In the genomic region with DNA sequence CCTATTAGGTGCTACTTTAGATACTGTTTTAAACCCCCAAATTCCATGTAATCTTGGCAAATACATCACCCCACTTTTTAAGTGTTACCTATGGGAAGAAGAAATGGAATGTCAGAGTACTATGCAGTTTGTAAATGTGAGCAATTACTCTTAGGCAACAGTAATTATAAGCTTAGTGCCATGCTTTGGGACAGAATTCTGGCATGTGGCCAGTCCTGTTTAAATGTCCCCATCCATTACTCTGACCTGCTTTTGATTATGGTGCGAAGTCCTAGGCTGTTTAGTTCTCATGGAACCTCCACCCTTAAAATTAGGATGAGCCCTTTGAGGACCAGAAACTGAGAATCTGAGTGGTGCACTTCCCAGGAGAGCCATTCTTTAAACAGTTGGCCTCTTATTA, we compare ENCODE assay signal across 1 cellular context.
TF ChIP-seq lines count a peak whose summit lies in the region.

No MANE protein-coding gene starts in this region.

TF ChIP-seq in HEK293, 187 proteins besides CTCF, POLR2A, EP300 and RAD21 (continued from another document):
- TF ChIP-seq, protein P1, sequence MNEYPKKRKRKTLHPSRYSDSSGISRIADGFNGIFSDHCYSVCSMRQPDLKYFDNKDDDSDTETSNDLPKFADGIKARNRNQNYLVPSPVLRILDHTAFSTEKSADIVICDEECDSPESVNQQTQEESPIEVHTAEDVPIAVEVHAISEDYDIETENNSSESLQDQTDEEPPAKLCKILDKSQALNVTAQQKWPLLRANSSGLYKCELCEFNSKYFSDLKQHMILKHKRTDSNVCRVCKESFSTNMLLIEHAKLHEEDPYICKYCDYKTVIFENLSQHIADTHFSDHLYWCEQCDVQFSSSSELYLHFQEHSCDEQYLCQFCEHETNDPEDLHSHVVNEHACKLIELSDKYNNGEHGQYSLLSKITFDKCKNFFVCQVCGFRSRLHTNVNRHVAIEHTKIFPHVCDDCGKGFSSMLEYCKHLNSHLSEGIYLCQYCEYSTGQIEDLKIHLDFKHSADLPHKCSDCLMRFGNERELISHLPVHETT (tag by site-specific recombination; IDR thresholded peaks at IDR 0.05), result no peak
- no peak for TF ChIP-seq PRDM1 (tag by site-specific recombination; IDR thresholded peaks at IDR 0.05)
- no peak; the same call in 1 of the 2 replicates for TF ChIP-seq ZNF341 (tag by site-specific recombination; IDR thresholded peaks at IDR 0.05; ENCODE audit: low read depth)
- no peak for TF ChIP-seq ZNF501 (tag by site-specific recombination; IDR thresholded peaks at IDR 0.05)
- TF ChIP-seq ZNF302 (tag by site-specific recombination; IDR thresholded peaks at IDR 0.05; ENCODE audit: low read depth), result no peak
- TF ChIP-seq SP7 (tag by site-specific recombination; IDR thresholded peaks at IDR 0.05), result peak; percentile 81
